20 cellular contexts compared by ENCODE assay signal in genomic region chr9:136689108-136689460, GRCh38. TPM values are rescaled to one million over a fixed set of nuclear protein-coding genes. Genes with fewer than 3 reads are reported as not detected.
DNase-seq lines count a peak whose midpoint lies in the region; ATAC-seq and TF ChIP-seq lines count a peak whose summit lies in the region.
"Had no signal": no experiment of that assay in that cellular context is flagged by ENCODE, and none has a peak within 500 bp of the region (broad histone marks: within the 10 kb centered on the region; RNA-seq: fewer than 3 reads in every experiment).

No MANE protein-coding gene starts in this region.

- H3K4me1 Mint-ChIP-seq in nephron = peaks cover 7% of the 10 kb centered on the region
- H3K4me1 Mint-ChIP-seq in activated CD4-positive, alpha-beta T cell treated with anti-CD3 and anti-CD28 coated beads for 36 hours = no peaks in the 10 kb centered on the region

- no peaks in the 10 kb centered on the region for H3K9me3 Mint-ChIP-seq in nephron
- H3K9me3 Mint-ChIP-seq in activated CD4-positive, alpha-beta T cell treated with anti-CD3 and anti-CD28 coated beads for 36 hours (ENCODE audit: low read depth) = no peaks in the 10 kb centered on the region

- H3K27me3 ChIP-seq in right cardiac atrium (ENCODE audit: control insufficient read depth, insufficient read depth) (no peaks in the 10 kb centered on the region), body of pancreas (no peaks in the 10 kb centered on the region), upper lobe of right lung (no peaks in the 10 kb centered on the region)

- H3K9me3 ChIP-seq in right cardiac atrium (ENCODE audit: control insufficient read depth, low read length) = no peaks in the 10 kb centered on the region
- H3K9me3 ChIP-seq in body of pancreas = no peaks in the 10 kb centered on the region
- H3K9me3 ChIP-seq in upper lobe of right lung = no peaks in the 10 kb centered on the region
- H3K9me3 ChIP-seq: spleen had no signal

- H3K36me3 ChIP-seq in body of pancreas (replicated peaks in 1 of 2; ENCODE audit: insufficient read depth in 1 of 2, low read depth in 2 of 2) = no peaks in the 10 kb centered on the region
- H3K36me3 ChIP-seq in upper lobe of right lung = no peaks in the 10 kb centered on the region

- peak overlapping the region; percentile 32 for H3K27ac ChIP-seq in right cardiac atrium (ENCODE audit: low read length)
- peak overlapping the region; percentile 93 to 98 (median 96) for H3K27ac ChIP-seq in body of pancreas
- H3K27ac ChIP-seq in upper lobe of right lung = peak overlapping the region; percentile 47

- peak overlapping the region in 1 of 3 experiments; percentile 47 for H3K27ac Mint-ChIP-seq in nephron
- no peak overlapping the region for H3K27ac Mint-ChIP-seq in activated CD4-positive, alpha-beta T cell treated with anti-CD3 and anti-CD28 coated beads for 36 hours

- ATAC-seq in right cardiac atrium (no peak), left ventricle myocardium superior (no peak), body of pancreas (no peak), upper lobe of right lung (no peak)
- no peak for ATAC-seq in activated CD4-positive, alpha-beta T cell treated with anti-CD3 and anti-CD28 coated beads for 36 hours

- H3K4me1 ChIP-seq in right cardiac atrium (ENCODE audit: control insufficient read depth, insufficient read depth, low read length) (peaks cover 8% of the 10 kb centered on the region), body of pancreas (peaks cover 90% of the 10 kb centered on the region), upper lobe of right lung (peaks cover 47% of the 10 kb centered on the region)

- POLR2A ChIA-PET in activated CD4-positive, alpha-beta T cell treated with anti-CD3 and anti-CD28 coated beads for 36 hours (lab: Charles Lee) = no interaction called here
- POLR2A ChIA-PET in HEK293T (lab: Yijun Ruan, JAX) = no interaction called here

- H3K4me3 ChIP-seq in right cardiac atrium (ENCODE audit: low read length) (no peak overlapping the region), body of pancreas (no peak overlapping the region), upper lobe of right lung (no peak overlapping the region)
- H3K4me3 ChIP-seq: spleen had no signal

- no peak for TF ChIP-seq CTCF in body of pancreas (IDR thresholded peaks at IDR 0.05)
- TF ChIP-seq CTCF in nephron (IDR thresholded peaks at IDR 0.05; ENCODE audit: unreplicated experiment in 3 of 3) = no peak
- no peak for TF ChIP-seq CTCF in upper lobe of right lung (IDR thresholded peaks at IDR 0.05)

- peak overlapping the region; percentile 59 to 63 (median 62) for H3K4me3 Mint-ChIP-seq in nephron
- H3K4me3 Mint-ChIP-seq in activated CD4-positive, alpha-beta T cell treated with anti-CD3 and anti-CD28 coated beads for 36 hours = no peak overlapping the region

- no peaks in the 10 kb centered on the region for H3K36me3 Mint-ChIP-seq in nephron (ENCODE audit: low read depth)
- H3K36me3 Mint-ChIP-seq in activated CD4-positive, alpha-beta T cell treated with anti-CD3 and anti-CD28 coated beads for 36 hours (ENCODE audit: low read depth) = no peaks in the 10 kb centered on the region

- no peak for TF ChIP-seq POLR2A in body of pancreas (IDR thresholded peaks at IDR 0.05)

- H3K27me3 Mint-ChIP-seq in nephron (ENCODE audit: low read depth) = no peaks in the 10 kb centered on the region
- H3K27me3 Mint-ChIP-seq in activated CD4-positive, alpha-beta T cell treated with anti-CD3 and anti-CD28 coated beads for 36 hours = peaks cover 2% of the 10 kb centered on the region

- peak in 1 of 3 donors; percentile 53 for DNase-seq in right cardiac atrium
- DNase-seq in left ventricle myocardium superior = no peak
- no peak for DNase-seq in body of pancreas
- no peak for DNase-seq in upper lobe of right lung
- no peak for DNase-seq in activated CD4-positive, alpha-beta T cell treated with anti-CD3 and anti-CD28 coated beads for 36 hours
- no peak for DNase-seq in HEK293T (ENCODE audit: extremely low spot score)
- DNase-seq in C1 segment of cervical spinal cord (lab: John Stamatoyannopoulos, UW) = no peak
- DNase-seq: activated CD4-positive, alpha-beta T cell treated with anti-CD3 and anti-CD28 coated beads for 4 hours; activated effector memory CD4-positive, alpha-beta T cell treated with Interleukin-2 at 50 U/mL for 16 hours; amygdala; central memory CD4-positive, alpha-beta T cell; EL; NCI-H2029; NCI-H446; NK-92 treated with Interleukin-12 subunit alpha and Interleukin-12 subunit beta, amount 100 ng/mL, for 24 hours; spleen; stimulated activated CD4-positive, alpha-beta T cell treated with anti-CD3 and anti-CD28 coated beads, Interleukin-4, amount 100 ng/mL, for 4 hours had no signal

- 63% methylated on average over 7 of the region's 7 CpGs for WGBS in right cardiac atrium
- WGBS in body of pancreas, 2 donors = 60 to 68% methylated on average over 5 to 7 of the region's 7 CpGs

- intact Hi-C loops in right cardiac atrium (cut with DNase I) = no loop called here
- intact Hi-C loops in left ventricle myocardium superior (cut with micrococcal nuclease) = no loop called here
- intact Hi-C loops in body of pancreas (cut with DNase I) = no loop called here
- intact Hi-C loops in upper lobe of right lung (cut with DNase I) = no loop called here
- intact Hi-C loops in activated CD4-positive, alpha-beta T cell treated with anti-CD3 and anti-CD28 coated beads for 36 hours (cut with DNase I, micrococcal nuclease) = no loop called here

- CTCF ChIA-PET in activated CD4-positive, alpha-beta T cell treated with anti-CD3 and anti-CD28 coated beads for 36 hours (lab: Charles Lee) = interaction anchor here (0.6 kb wide), 1 partner anchor 204 kb away, joined by 3 read pairs; no protein-coding TSS in a partner anchor
- CTCF ChIA-PET in HEK293T (lab: Yijun Ruan, JAX) = no interaction called here

TF ChIP-seq in HEK293T, 16 proteins besides CTCF, POLR2A, EP300 and RAD21:
- TF ChIP-seq FOXM1 (IDR thresholded peaks at IDR 0.05; ENCODE audit: borderline replicate concordance) (no peak), CTBP1 (IDR thresholded peaks at IDR 0.05; ENCODE audit: borderline replicate concordance) (no peak), ARNT (IDR thresholded peaks at IDR 0.05) (no peak), HDGF (IDR thresholded peaks at IDR 0.05; ENCODE audit: borderline replicate concordance) (no peak), SP1 (IDR thresholded peaks at IDR 0.05) (no peak), ZNF384 (IDR thresholded peaks at IDR 0.05) (no peak), L3MBTL2 (conservative IDR thresholded peaks at IDR 0.05) (no peak), TARDBP (IDR thresholded peaks at IDR 0.05) (no peak), LEF1 (IDR thresholded peaks at IDR 0.05; ENCODE audit: borderline replicate concordance) (no peak), FOXA1 (IDR thresholded peaks at IDR 0.05) (no peak), PKNOX1 (IDR thresholded peaks at IDR 0.05) (no peak), NFRKB (IDR thresholded peaks at IDR 0.05) (no peak), FOXK2 (IDR thresholded peaks at IDR 0.05) (no peak), BHLHE40 (IDR thresholded peaks at IDR 0.05; ENCODE audit: borderline replicate concordance) (no peak), SUZ12 (IDR thresholded peaks at IDR 0.05) (no peak), ELF4 (IDR thresholded peaks at IDR 0.05) (no peak)

RNA-seq across cellular contexts. Expression of gene AGPAT2, which starts 1.8 kb away (rescaled TPM):
- total RNA-seq in right cardiac atrium (10 to 100 TPM; 63.0 to 92.0 (median 70.2) TPM), left ventricle myocardium superior (53.8 TPM), body of pancreas (100 to 1,000 TPM in 1 of 2 donors, 10 to 100 TPM in 1; 94.2 to 275 TPM), upper lobe of right lung (117 TPM)
- polyA plus RNA-seq in right cardiac atrium = 149 TPM
- total RNA-seq in activated CD4-positive, alpha-beta T cell treated with anti-CD3 and anti-CD28 coated beads for 36 hours = 10 to 100 TPM in 1 of 2 experiments, 1 to 10 TPM in 1; 9.0 to 10.4 TPM

RNA-seq across cellular contexts. Expression of gene DIPK1B, which starts 23.3 kb away (rescaled TPM):
- total RNA-seq in right cardiac atrium = 10 to 100 TPM; 34.2 to 40.8 (median 36.4) TPM
- polyA plus RNA-seq in right cardiac atrium = 42.7 TPM
- total RNA-seq in left ventricle myocardium superior = 22.3 TPM
- 10 to 100 TPM in 1 of 2 donors, 1 to 10 TPM in 1; 2.0 to 25.7 TPM for total RNA-seq in body of pancreas
- total RNA-seq in upper lobe of right lung = 17.7 TPM
- under 1 TPM; 0.21 to 0.25 TPM for total RNA-seq in activated CD4-positive, alpha-beta T cell treated with anti-CD3 and anti-CD28 coated beads for 36 hours
- total RNA-seq: RPMI7951 had no signal

RNA-seq across cellular contexts. Expression of gene EGFL7, which starts 26.4 kb away (rescaled TPM):
- total RNA-seq in right cardiac atrium = 100 to 1,000 TPM in 1 of 4 donors, 10 to 100 TPM in 3; 73.3 to 148 (median 83.0) TPM
- polyA plus RNA-seq in right cardiac atrium = 113 TPM
- 63.8 TPM for total RNA-seq in left ventricle myocardium superior
- total RNA-seq in body of pancreas = 10 to 100 TPM; 14.8 to 47.0 TPM
- 302 TPM for total RNA-seq in upper lobe of right lung
- total RNA-seq in activated CD4-positive, alpha-beta T cell treated with anti-CD3 and anti-CD28 coated beads for 36 hours = 1 to 10 TPM; 1.2 to 1.4 TPM

RNA-seq across cellular contexts. Expression of gene LCN10, which starts 53.7 kb away (rescaled TPM):
- 10 to 100 TPM in 1 of 4 donors, 1 to 10 TPM in 3; 4.5 to 14.1 (median 7.7) TPM for total RNA-seq in right cardiac atrium
- polyA plus RNA-seq in right cardiac atrium = 14.7 TPM
- 10.6 TPM for total RNA-seq in left ventricle myocardium superior
- 1 to 10 TPM in 1 of 2 donors, under 1 TPM in 1; 0.78 to 4.6 TPM for total RNA-seq in body of pancreas
- total RNA-seq in upper lobe of right lung = 11.2 TPM
- 1 to 10 TPM in 1 of 2 experiments, under 1 TPM in 1; 0.71 to 1.2 TPM for total RNA-seq in activated CD4-positive, alpha-beta T cell treated with anti-CD3 and anti-CD28 coated beads for 36 hours
- total RNA-seq: RPMI7951 had no signal

RNA-seq across cellular contexts. Expression of gene LCN6, which starts 59.2 kb away (rescaled TPM):
- total RNA-seq in right cardiac atrium = 10 to 100 TPM in 3 of 4 donors, 1 to 10 TPM in 1; 8.3 to 22.8 (median 16.9) TPM
- polyA plus RNA-seq in right cardiac atrium = 41.0 TPM
- 17.4 TPM for total RNA-seq in left ventricle myocardium superior
- not detected for total RNA-seq in body of pancreas
- total RNA-seq in upper lobe of right lung = 21.5 TPM
- total RNA-seq in activated CD4-positive, alpha-beta T cell treated with anti-CD3 and anti-CD28 coated beads for 36 hours = not detected
- total RNA-seq: pulmonary artery endothelial cell, RPMI7951 had no signal

Comparison
In these comparisons a context has a peak if more than half of its experiments do, and no peak if none do; other contexts are left out.
1. H3K27ac ChIP-seq: peak in every context shown above with its lines; median percentile 96 in body of pancreas; 47 in upper lobe of right lung; 32 in right cardiac atrium.
2. RNA of gene EGFL7, which starts 26.4 kb away (total RNA-seq): 302 TPM in upper lobe of right lung (single experiment), 73.3 to 148 TPM in right cardiac atrium, 63.8 TPM in left ventricle myocardium superior (single experiment) and 14.8 to 47.0 TPM in body of pancreas; 1.2 to 1.4 TPM in activated CD4-positive, alpha-beta T cell treated with anti-CD3 and anti-CD28 coated beads for 36 hours; every median in the first group is over 4 times any median in the second.